8 cellular contexts compared by ENCODE assay signal in genomic region chr19:17078920-17079709, GRCh38. TPM values are rescaled to one million over a fixed set of nuclear protein-coding genes. Genes with fewer than 3 reads are reported as not detected.
DNase-seq lines count a peak whose midpoint lies in the region; ATAC-seq and TF ChIP-seq lines count a peak whose summit lies in the region.

No MANE protein-coding gene starts in this region.

- peak overlapping the region in 2 of 3 experiments; percentile 35 to 89; a peak in 3 of 7 replicates for H3K27ac Mint-ChIP-seq in H9
- peak overlapping the region; percentile 86 for H3K27ac Mint-ChIP-seq in activated CD4-positive, alpha-beta memory T cell treated with anti-CD3 and anti-CD28 coated beads, Interleukin-2, amount 10 ng/mL, durations not matched to agents 7 days and 5 days
- peak overlapping the region; percentile 86 for H3K27ac Mint-ChIP-seq in stimulated activated memory B cell treated with anti-CD40 and anti-IgM and Interleukin-4, amounts not matched to agents 10 μg/mL and 1 μg/mL and 100 μg/mL, for 72 hours

- TF ChIP-seq CTCF in H9 (conservative IDR thresholded peaks at IDR 0.05) (no peak), hepatocyte (IDR thresholded peaks at IDR 0.05; ENCODE audit: poor library complexity) (no peak)

- no peak overlapping the region for H2BK15ac ChIP-seq in H9 (ENCODE audit: low read depth, low read length)

- H3K9me2 ChIP-seq in hepatocyte (replicated peaks; ENCODE audit: insufficient read depth), result no peaks in the 10 kb centered on the region

- H3K4me2 ChIP-seq in H9 (ENCODE audit: insufficient read depth, insufficient read length, low read length) (no peak overlapping the region), hepatocyte (peak overlapping the region; percentile 68)

- no peak overlapping the region for H3K56ac ChIP-seq in H9 (ENCODE audit: insufficient read length, low read depth, low read length)

- H3K4me3 ChIP-seq in hepatocyte, result no peak overlapping the region

- no peak for ATAC-seq in stimulated activated memory B cell treated with anti-CD40 and anti-IgM and Interleukin-4, amounts not matched to agents 10 μg/mL and 1 μg/mL and 100 μg/mL, for 72 hours
- ATAC-seq in GM18511 (IDR thresholded peaks at IDR 0.05; ENCODE audit: unreplicated experiment), result no peak
- no peak for ATAC-seq in GM19351 (IDR thresholded peaks at IDR 0.05; ENCODE audit: unreplicated experiment)

- H2AK5ac ChIP-seq in H9 (ENCODE audit: insufficient read length, low read length), result no peak overlapping the region

- H4K20me1 ChIP-seq in H9 (ENCODE audit: control insufficient read depth, insufficient read depth, insufficient read length) (no peaks in the 10 kb centered on the region), hepatocyte (ENCODE audit: insufficient read depth, poor library complexity, severe bottlenecking) (peaks cover 4% of the 10 kb centered on the region)

- no peak overlapping the region for H3K4me3 Mint-ChIP-seq in H9
- H3K4me3 Mint-ChIP-seq in activated CD4-positive, alpha-beta memory T cell treated with anti-CD3 and anti-CD28 coated beads, Interleukin-2, amount 10 ng/mL, durations not matched to agents 7 days and 5 days, result peak overlapping the region; percentile 69
- peak overlapping the region; percentile 83 for H3K4me3 Mint-ChIP-seq in stimulated activated memory B cell treated with anti-CD40 and anti-IgM and Interleukin-4, amounts not matched to agents 10 μg/mL and 1 μg/mL and 100 μg/mL, for 72 hours

- H3K23me2 ChIP-seq in H9 (ENCODE audit: insufficient read length, low read depth, low read length, poor library complexity, severe bottlenecking), result peaks cover 9% of the 10 kb centered on the region

- H3K79me2 ChIP-seq in H9 (ENCODE audit: insufficient read depth, low read length) (peaks cover 18% of the 10 kb centered on the region; the same call in 1 of the 2 replicates), hepatocyte (peaks cover 81% of the 10 kb centered on the region)

- H2AFZ ChIP-seq in H9 (ENCODE audit: low read length) (no peak overlapping the region), hepatocyte (no peak overlapping the region)

- CTCF ChIA-PET in activated CD4-positive, alpha-beta memory T cell treated with anti-CD3 and anti-CD28 coated beads, Interleukin-2, amount 10 ng/mL, durations not matched to agents 7 days and 5 days (lab: Charles Lee), result interaction anchor here (0.6 to 1.4 kb wide), 2 partner anchors 12 to 46 kb away, joined by 3 read pairs; no protein-coding TSS in a partner anchor

- H3K4ac ChIP-seq in H9 (ENCODE audit: low read depth, low read length), result no peak overlapping the region

- H3K4me1 Mint-ChIP-seq in H9, result peaks cover 38 to 45% of the 10 kb centered on the region in 2 experiments
- H3K4me1 Mint-ChIP-seq in activated CD4-positive, alpha-beta memory T cell treated with anti-CD3 and anti-CD28 coated beads, Interleukin-2, amount 10 ng/mL, durations not matched to agents 7 days and 5 days, result peaks cover 59% of the 10 kb centered on the region
- peaks cover 71% of the 10 kb centered on the region for H3K4me1 Mint-ChIP-seq in stimulated activated memory B cell treated with anti-CD40 and anti-IgM and Interleukin-4, amounts not matched to agents 10 μg/mL and 1 μg/mL and 100 μg/mL, for 72 hours

- no peak overlapping the region for H3T11ph ChIP-seq in H9 (ENCODE audit: low read length)

- no peaks in the 10 kb centered on the region for H3K36me3 ChIP-seq in hepatocyte (replicated peaks; ENCODE audit: insufficient read depth, low read depth)

- no peak overlapping the region for H4K8ac ChIP-seq in H9 (replicated peaks; ENCODE audit: insufficient read length, low read depth, low read length)

- WGBS in H9 (ENCODE audit: extremely low coverage, insufficient read length, low lambda C conversion rate), result no CpG with 5 or more reads among the region's 19 CpGs
- 81% methylated on average over 19 of the region's 19 CpGs for WGBS in hepatocyte (ENCODE audit: low lambda C conversion rate, missing lambda C conversion rate)

- POLR2A ChIA-PET in activated CD4-positive, alpha-beta memory T cell treated with anti-CD3 and anti-CD28 coated beads, Interleukin-2, amount 10 ng/mL, durations not matched to agents 7 days and 5 days (lab: Charles Lee), result interaction anchor here (1.1 to 2.4 kb wide), 5 partner anchors 8 to 215 kb away, joined by 3 to 14 read pairs (median 4); no protein-coding TSS in a partner anchor

- DNase-seq in H9 (no peak), hepatocyte (ENCODE audit: low spot score) (no peak), NCI-H1092 (lab: John Stamatoyannopoulos, UW) (no peak), cortex of kidney (lab: John Stamatoyannopoulos, UW) (no peak)
- no peak for DNase-seq in activated CD4-positive, alpha-beta memory T cell treated with anti-CD3 and anti-CD28 coated beads, Interleukin-2, amount 10 ng/mL, durations not matched to agents 7 days and 5 days

- H2BK5ac ChIP-seq in H9 (ENCODE audit: insufficient read length, low read length), result no peak overlapping the region

- no peak overlapping the region for H2BK12ac ChIP-seq in H9 (ENCODE audit: insufficient read length, low read depth, low read length)

- H3K27ac ChIP-seq in H9 (ENCODE audit: insufficient read length, low read depth, low read length) (no peak overlapping the region), hepatocyte (peak overlapping the region; percentile 92)

- H3K4me1 ChIP-seq in H9 (ENCODE audit: insufficient read depth, low read length) (peaks cover 6% of the 10 kb centered on the region; the same call in 1 of the 2 replicates), hepatocyte (ENCODE audit: insufficient read depth) (peaks cover 15% of the 10 kb centered on the region)

- H4K91ac ChIP-seq in H9 (ENCODE audit: insufficient read length, low read depth, low read length), result no peak overlapping the region

- H3K27me3 Mint-ChIP-seq in H9 (ENCODE audit: low read depth), result no peaks in the 10 kb centered on the region; the same call in 1 of the 2 replicates
- H3K27me3 Mint-ChIP-seq in activated CD4-positive, alpha-beta memory T cell treated with anti-CD3 and anti-CD28 coated beads, Interleukin-2, amount 10 ng/mL, durations not matched to agents 7 days and 5 days, result no peaks in the 10 kb centered on the region
- no peaks in the 10 kb centered on the region for H3K27me3 Mint-ChIP-seq in stimulated activated memory B cell treated with anti-CD40 and anti-IgM and Interleukin-4, amounts not matched to agents 10 μg/mL and 1 μg/mL and 100 μg/mL, for 72 hours

- peaks cover 5% of the 10 kb centered on the region for H3K79me1 ChIP-seq in H9 (ENCODE audit: insufficient read depth, low read depth, low read length, poor library complexity, severe bottlenecking)

- H3K36me3 Mint-ChIP-seq in H9 (ENCODE audit: insufficient read depth in 1 of 3, low read depth in 3 of 3), result peaks cover 0 to 3% (median 3%) of the 10 kb centered on the region in 3 experiments; a peak in 3 of 7 replicates
- peaks cover 49% of the 10 kb centered on the region for H3K36me3 Mint-ChIP-seq in activated CD4-positive, alpha-beta memory T cell treated with anti-CD3 and anti-CD28 coated beads, Interleukin-2, amount 10 ng/mL, durations not matched to agents 7 days and 5 days (ENCODE audit: low read depth)
- H3K36me3 Mint-ChIP-seq in stimulated activated memory B cell treated with anti-CD40 and anti-IgM and Interleukin-4, amounts not matched to agents 10 μg/mL and 1 μg/mL and 100 μg/mL, for 72 hours, result peaks cover 17% of the 10 kb centered on the region

- H3K9ac ChIP-seq in H9 (ENCODE audit: extremely low read depth, insufficient read length, low read length), result no peak overlapping the region

- H2BK120ac ChIP-seq in H9 (ENCODE audit: low read depth, low read length, poor library complexity, severe bottlenecking), result no peak overlapping the region

- H3K9me3 Mint-ChIP-seq in H9, result no peaks in the 10 kb centered on the region
- no peaks in the 10 kb centered on the region for H3K9me3 Mint-ChIP-seq in activated CD4-positive, alpha-beta memory T cell treated with anti-CD3 and anti-CD28 coated beads, Interleukin-2, amount 10 ng/mL, durations not matched to agents 7 days and 5 days
- no peaks in the 10 kb centered on the region for H3K9me3 Mint-ChIP-seq in stimulated activated memory B cell treated with anti-CD40 and anti-IgM and Interleukin-4, amounts not matched to agents 10 μg/mL and 1 μg/mL and 100 μg/mL, for 72 hours

- no peak overlapping the region for H2BK20ac ChIP-seq in H9 (ENCODE audit: low read depth, low read length, poor library complexity, severe bottlenecking)

- H3K9me3 ChIP-seq in H9 (ENCODE audit: control insufficient read depth, low read depth, low read length) (no peaks in the 10 kb centered on the region), hepatocyte (ENCODE audit: low read depth) (no peaks in the 10 kb centered on the region)

- peak overlapping the region; percentile 52 for H3K14ac ChIP-seq in H9 (ENCODE audit: insufficient read depth, low read length)

- no peak overlapping the region for H3K23ac ChIP-seq in H9 (ENCODE audit: insufficient read length, low read depth, low read length)

- H3K27me3 ChIP-seq in H9 (ENCODE audit: insufficient read depth, low read length) (no peaks in the 10 kb centered on the region), hepatocyte (no peaks in the 10 kb centered on the region)

- no peak overlapping the region for H4K5ac ChIP-seq in H9 (ENCODE audit: insufficient read length, low read depth, low read length)

- no peak overlapping the region for H3K18ac ChIP-seq in H9 (ENCODE audit: insufficient read length, low read depth, low read length)

RNA-seq across cellular contexts. Expression of gene MYO9B, which starts 3.5 kb away (rescaled TPM):
- total RNA-seq in H9 (2021) (58.5 and 58.6 TPM in 2 replicates), hepatocyte (29.1 and 32.4 TPM in 2 replicates)
- 100 to 1,000 TPM; 190 to 203 TPM for total RNA-seq in activated CD4-positive, alpha-beta memory T cell treated with anti-CD3 and anti-CD28 coated beads, Interleukin-2, amount 10 ng/mL, durations not matched to agents 7 days and 5 days
- polyA plus RNA-seq in hepatocyte, result 29.3 and 29.9 TPM in 2 replicates

RNA-seq across cellular contexts. Expression of gene HAUS8, which starts 3.9 kb away (rescaled TPM):
- 27.8 and 29.4 TPM in 2 replicates for total RNA-seq in H9 (2021)
- 10 to 100 TPM; 37.0 to 40.6 TPM for total RNA-seq in activated CD4-positive, alpha-beta memory T cell treated with anti-CD3 and anti-CD28 coated beads, Interleukin-2, amount 10 ng/mL, durations not matched to agents 7 days and 5 days
- 2.8 and 6.3 TPM in 2 replicates for total RNA-seq in hepatocyte
- polyA plus RNA-seq in hepatocyte, result 5.5 and 8.5 TPM in 2 replicates

RNA-seq across cellular contexts. Expression of gene CPAMD8, which starts 52.5 kb away (rescaled TPM):
- total RNA-seq in H9 (2021) (12.0 and 12.6 TPM in 2 replicates), hepatocyte (9.3 and 17.6 TPM in 2 replicates)
- 1 to 10 TPM; 1.2 to 1.4 TPM for total RNA-seq in activated CD4-positive, alpha-beta memory T cell treated with anti-CD3 and anti-CD28 coated beads, Interleukin-2, amount 10 ng/mL, durations not matched to agents 7 days and 5 days
- polyA plus RNA-seq in hepatocyte, result 7.9 and 8.7 TPM in 2 replicates

Comparison
In these comparisons a context has a peak if more than half of its experiments do, and no peak if none do; other contexts are left out.
1. H3K4me3 Mint-ChIP-seq: peak in activated CD4-positive, alpha-beta memory T cell treated with anti-CD3 and anti-CD28 coated beads, Interleukin-2, amount 10 ng/mL, durations not matched to agents 7 days and 5 days (single experiment) and stimulated activated memory B cell treated with anti-CD40 and anti-IgM and Interleukin-4, amounts not matched to agents 10 μg/mL and 1 μg/mL and 100 μg/mL, for 72 hours (single experiment); none in H9 (0 of 2).
2. Peak in every context shown above with its lines, with median percentiles within 50 percentile points of each other: H3K27ac Mint-ChIP-seq.